In genomic region chrX:109384569-109385174, GRCh38 we compare ENCODE assay signal across 8 cellular contexts.
DNase-seq lines count a peak whose midpoint lies in the region; ATAC-seq, FAIRE-seq and TF ChIP-seq lines count a peak whose summit lies in the region.

No MANE protein-coding gene starts in this region.

- H3K36me3 ChIP-seq in neural cell (ENCODE audit: insufficient read depth, low read length), result no peaks in the 10 kb centered on the region

- no peak for FAIRE-seq in GM12892 (lab: Jason Lieb, UNC)

- H3K36me3 Mint-ChIP-seq in T-helper 2 cell treated with Interferon-gamma antibody and Interleukin-4, amounts not matched to agents 5 μg/mL and 100 μg/mL, for 36 hours (ENCODE audit: low read depth), result no peaks in the 10 kb centered on the region

- DNase-seq in GM10266 (ENCODE audit: extremely low spot score), result no peak
- peak; percentile 6 for DNase-seq in LHCN-M2 (ENCODE audit: low read depth)
- peak; percentile 63 for DNase-seq in choroid plexus epithelial cell (ENCODE audit: low read depth)
- no peak for DNase-seq in COR-L47 (lab: John Stamatoyannopoulos, UW)
- no peak for DNase-seq in T-helper 2 cell treated with Interferon-gamma antibody and Interleukin-4, amounts not matched to agents 5 μg/mL and 100 μg/mL, for 36 hours (ENCODE audit: low spot score)
- DNase-seq in GM12892 (ENCODE audit: insufficient read length), result no peak

- H3K4me3 ChIP-seq in choroid plexus epithelial cell (ENCODE audit: low read depth, low read length) (no peak overlapping the region), neural cell (ENCODE audit: low read length) (no peak overlapping the region)

- no peak overlapping the region for H3K27ac Mint-ChIP-seq in T-helper 2 cell treated with Interferon-gamma antibody and Interleukin-4, amounts not matched to agents 5 μg/mL and 100 μg/mL, for 36 hours

- no peak overlapping the region for H3K9ac ChIP-seq in neural cell (ENCODE audit: low read length)

- TF ChIP-seq POLR2A in GM12892 (IDR thresholded peaks at IDR 0.05; ENCODE audit: low read depth, low read length), result no peak

- no peak overlapping the region for H3K4me2 ChIP-seq in neural cell (ENCODE audit: low read length)

- H3K4me3 Mint-ChIP-seq in T-helper 2 cell treated with Interferon-gamma antibody and Interleukin-4, amounts not matched to agents 5 μg/mL and 100 μg/mL, for 36 hours, result no peak overlapping the region

- no peaks in the 10 kb centered on the region for H3F3A ChIP-seq in neural cell (ENCODE audit: insufficient read depth, low read length, poor library complexity, severe bottlenecking)

- H3K9me2 ChIP-seq in neural cell (ENCODE audit: insufficient read depth, low read length), result no peaks in the 10 kb centered on the region

- H3K27me3 Mint-ChIP-seq in T-helper 2 cell treated with Interferon-gamma antibody and Interleukin-4, amounts not matched to agents 5 μg/mL and 100 μg/mL, for 36 hours (ENCODE audit: low read depth), result no peaks in the 10 kb centered on the region

- H3K4me1 Mint-ChIP-seq in T-helper 2 cell treated with Interferon-gamma antibody and Interleukin-4, amounts not matched to agents 5 μg/mL and 100 μg/mL, for 36 hours (ENCODE audit: low read depth), result no peaks in the 10 kb centered on the region

- peak; percentile 75 for TF ChIP-seq RAD21 in neural cell (conservative IDR thresholded peaks at IDR 0.05)

- no peaks in the 10 kb centered on the region for H3K9me3 ChIP-seq in neural cell (ENCODE audit: low read length)

- no peak overlapping the region for H2AFZ ChIP-seq in neural cell (ENCODE audit: low read depth, low read length)

- no peak for TF ChIP-seq EP300 in neural cell (conservative IDR thresholded peaks at IDR 0.05; ENCODE audit: poor library complexity, severe bottlenecking)

- ATAC-seq in GM21528 (IDR thresholded peaks at IDR 0.05; ENCODE audit: low FRiP score, unreplicated experiment), result no peak

- no peaks in the 10 kb centered on the region for H3K9me3 Mint-ChIP-seq in T-helper 2 cell treated with Interferon-gamma antibody and Interleukin-4, amounts not matched to agents 5 μg/mL and 100 μg/mL, for 36 hours

- no peaks in the 10 kb centered on the region for H3K79me2 ChIP-seq in neural cell (replicated peaks; ENCODE audit: insufficient read depth, low read length)

- H4K20me1 ChIP-seq in neural cell (ENCODE audit: insufficient read depth), result no peaks in the 10 kb centered on the region

- H3K27ac ChIP-seq in neural cell (ENCODE audit: low read length), result no peak overlapping the region

- TF ChIP-seq CTCF in GM10266 (IDR thresholded peaks at IDR 0.05; ENCODE audit: control insufficient read depth, insufficient read depth, low read depth, missing control alignments) (peak; percentile 48), choroid plexus epithelial cell (conservative IDR thresholded peaks at IDR 0.05; ENCODE audit: low read depth, low read length) (peak; percentile 54), neural cell (IDR thresholded peaks at IDR 0.05; ENCODE audit: poor library complexity, severe bottlenecking) (peak; percentile 67)

- no peaks in the 10 kb centered on the region for H3K27me3 ChIP-seq in neural cell (ENCODE audit: insufficient read depth, low read depth, low read length)

TF ChIP-seq in neural cell, 6 proteins besides CTCF, POLR2A, EP300 and RAD21:
- TF ChIP-seq EZH2 (IDR thresholded peaks at IDR 0.05; ENCODE audit: borderline replicate concordance, insufficient read depth, low read length, poor library complexity, severe bottlenecking), result no peak
- peak; percentile 68 for TF ChIP-seq SMC3 (conservative IDR thresholded peaks at IDR 0.05; ENCODE audit: poor library complexity)
- no peak for TF ChIP-seq MXI1 (conservative IDR thresholded peaks at IDR 0.05; ENCODE audit: poor library complexity, severe bottlenecking)
- no peak for TF ChIP-seq TAF1 (IDR thresholded peaks at IDR 0.05; ENCODE audit: low read depth)

Comparison
In these comparisons a context has a peak if more than half of its experiments do, and no peak if none do; other contexts are left out.
1. DNase-seq: peak in LHCN-M2 (single experiment) and choroid plexus epithelial cell (single experiment); none in GM10266 (single experiment), COR-L47 (single experiment), T-helper 2 cell treated with Interferon-gamma antibody and Interleukin-4, amounts not matched to agents 5 μg/mL and 100 μg/mL, for 36 hours (single experiment) and GM12892 (single experiment).
2. Peak in every context shown above with its lines, with median percentiles within 50 percentile points of each other: CTCF ChIP-seq.